15 cellular contexts compared by ENCODE assay signal in genomic region chr20:40080059-40080652, GRCh38.
DNase-seq lines count a peak whose midpoint lies in the region; ATAC-seq and TF ChIP-seq lines count a peak whose summit lies in the region.
"Had no signal": no experiment of that assay in that cellular context is flagged by ENCODE, and none has a peak within 500 bp of the region (broad histone marks: within the 10 kb centered on the region; RNA-seq: fewer than 3 reads in every experiment).

No MANE protein-coding gene starts in this region.

- H3K9me3 Mint-ChIP-seq in stimulated activated memory B cell treated with anti-CD40 and anti-IgM and Interleukin-4, amounts not matched to agents 10 μg/mL and 1 μg/mL and 100 μg/mL, for 72 hours, result peaks cover 3% of the 10 kb centered on the region

- H3K36me3 ChIP-seq in RWPE2 (ENCODE audit: low read depth) (no peaks in the 10 kb centered on the region), iPS-15b (ENCODE audit: control insufficient read depth, insufficient read depth, low read length) (no peaks in the 10 kb centered on the region)

- TF ChIP-seq CTCF in RWPE2 (IDR thresholded peaks at IDR 0.05; ENCODE audit: poor library complexity, severe bottlenecking) (no peak), foreskin keratinocyte (conservative IDR thresholded peaks at IDR 0.05) (no peak)

- no peak overlapping the region for H3K4me3 Mint-ChIP-seq in stimulated activated memory B cell treated with anti-CD40 and anti-IgM and Interleukin-4, amounts not matched to agents 10 μg/mL and 1 μg/mL and 100 μg/mL, for 72 hours
- H3K4me3 Mint-ChIP-seq: CD14-positive monocyte, HFFc6 had no signal

- H3K4me1 Mint-ChIP-seq in stimulated activated memory B cell treated with anti-CD40 and anti-IgM and Interleukin-4, amounts not matched to agents 10 μg/mL and 1 μg/mL and 100 μg/mL, for 72 hours, result no peaks in the 10 kb centered on the region
- H3K4me1 Mint-ChIP-seq: CD14-positive monocyte had no signal

- H3K9me3 ChIP-seq in RWPE2 (ENCODE audit: severe bottlenecking), result no peaks in the 10 kb centered on the region
- no peaks in the 10 kb centered on the region for H3K9me3 ChIP-seq in iPS-15b (ENCODE audit: control insufficient read depth, insufficient read depth, low read length)
- H3K9me3 ChIP-seq: SK-N-SH had no signal

- ATAC-seq in RWPE2 (ENCODE audit: low read depth) (0 out of 3 replicates have a peak, but pooled peaks have one; percentile 30), HG03378 (IDR thresholded peaks at IDR 0.05; ENCODE audit: unreplicated experiment) (no peak), foreskin keratinocyte (no peak)
- peak; percentile 12 for ATAC-seq in stimulated activated memory B cell treated with anti-CD40 and anti-IgM and Interleukin-4, amounts not matched to agents 10 μg/mL and 1 μg/mL and 100 μg/mL, for 72 hours

- H3K27ac Mint-ChIP-seq in stimulated activated memory B cell treated with anti-CD40 and anti-IgM and Interleukin-4, amounts not matched to agents 10 μg/mL and 1 μg/mL and 100 μg/mL, for 72 hours, result no peak overlapping the region
- H3K27ac Mint-ChIP-seq: CD14-positive monocyte, HFFc6 had no signal

- H3K27me3 Mint-ChIP-seq in stimulated activated memory B cell treated with anti-CD40 and anti-IgM and Interleukin-4, amounts not matched to agents 10 μg/mL and 1 μg/mL and 100 μg/mL, for 72 hours, result peaks cover 9% of the 10 kb centered on the region

- H3K27ac ChIP-seq in RWPE2 (ENCODE audit: poor library complexity, severe bottlenecking), result no peak overlapping the region
- no peak overlapping the region for H3K27ac ChIP-seq in foreskin keratinocyte

- H3K9ac ChIP-seq in iPS-15b (ENCODE audit: low read depth, low read length), result peak overlapping the region; percentile 38
- H3K9ac ChIP-seq: SK-N-SH had no signal

- DNase-seq in NCI-H526 (lab: John Stamatoyannopoulos, UW), result peak; percentile 3 to 53
- no peak for DNase-seq in RWPE2 (ENCODE audit: low spot score)
- no peak for DNase-seq in OCI-M2 (lab: John Stamatoyannopoulos, UW; ENCODE audit: unreplicated experiment)
- DNase-seq in foreskin keratinocyte, result no peak
- DNase-seq: ACHN, DMS79, HFFc6, KG1, NCI-H1694 treated with DMSO at 0.1 percent for 48 hours, SHP77, SK-N-SH had no signal

- no peaks in the 10 kb centered on the region for H3K27me3 ChIP-seq in RWPE2 (ENCODE audit: insufficient read depth, poor library complexity, severe bottlenecking)
- H3K27me3 ChIP-seq in iPS-15b (ENCODE audit: control insufficient read depth, insufficient read depth, low read length), result no peaks in the 10 kb centered on the region
- peaks cover 6% of the 10 kb centered on the region for H3K27me3 ChIP-seq in foreskin keratinocyte

- no peaks in the 10 kb centered on the region for H3K36me3 Mint-ChIP-seq in stimulated activated memory B cell treated with anti-CD40 and anti-IgM and Interleukin-4, amounts not matched to agents 10 μg/mL and 1 μg/mL and 100 μg/mL, for 72 hours
- H3K36me3 Mint-ChIP-seq: CD14-positive monocyte had no signal

- H3K4me3 ChIP-seq in RWPE2 (ENCODE audit: severe bottlenecking) (no peak overlapping the region), iPS-15b (ENCODE audit: low read depth, low read length) (no peak overlapping the region)

- no peaks in the 10 kb centered on the region for H3K4me1 ChIP-seq in RWPE2 (ENCODE audit: insufficient read depth, poor library complexity, severe bottlenecking)
- H3K4me1 ChIP-seq in iPS-15b (ENCODE audit: control insufficient read depth, insufficient read depth, low read length), result peaks cover 2% of the 10 kb centered on the region
- H3K4me1 ChIP-seq in foreskin keratinocyte, result no peaks in the 10 kb centered on the region

Comparison
In these comparisons a context has a peak if more than half of its experiments do, and no peak if none do; other contexts are left out.
1. DNase-seq: peak in NCI-H526 (2 of 2); none in RWPE2 (single experiment), OCI-M2 (single experiment) and foreskin keratinocyte (0 of 2).
2. ATAC-seq: peak in RWPE2 (single experiment) and stimulated activated memory B cell treated with anti-CD40 and anti-IgM and Interleukin-4, amounts not matched to agents 10 μg/mL and 1 μg/mL and 100 μg/mL, for 72 hours (single experiment); none in HG03378 (single experiment) and foreskin keratinocyte (single experiment).